Comparison of ENCODE assay signal across 10 cellular contexts in genomic region chrX:33211356-33212254, GRCh38. TPM values are rescaled to one million over a fixed set of nuclear protein-coding genes. Genes with fewer than 3 reads are reported as not detected.
A peak's percentile ranks its signal among the peaks of the same experiment; 100 is the strongest.
DNase-seq lines count a peak whose midpoint lies in the region; ATAC-seq and TF ChIP-seq lines count a peak whose summit lies in the region.
"Had no signal": no experiment of that assay in that cellular context is flagged by ENCODE, and none has a peak within 500 bp of the region (broad histone marks: within the 10 kb centered on the region; RNA-seq: fewer than 3 reads in every experiment).

Gene DMD, minus strand, starts transcription at chrX:33211549. Its CDS starts 237 bp downstream, at chrX:33211312.

- in situ Hi-C loops in GM13976 (cut with MboI; ENCODE audit: low sequenced_read_pairs, unreplicated experiment), result no loop called here

- no peaks in the 10 kb centered on the region for H3K9me3 ChIP-seq in OCI-LY1 (ENCODE audit: low read length)
- no peaks in the 10 kb centered on the region for H3K9me3 ChIP-seq in fibroblast of lung (ENCODE audit: control insufficient read depth, insufficient read depth, low read depth, low read length)

- peak within 1 kb of the TSS; percentile 35 for H3K4me3 ChIP-seq in OCI-LY1 (ENCODE audit: low read depth, low read length, poor library complexity, severe bottlenecking)
- peak within 1 kb of the TSS; percentile 39 to 78 (median 56) for H3K4me3 ChIP-seq in fibroblast of lung (replicated peaks in 1 of 4; ENCODE audit: control extremely low read depth in 1 of 4, insufficient read depth in 1 of 4, low read depth in 3 of 4, low read length in 4 of 4)
- H3K4me3 ChIP-seq: GM12878 had no signal

- peak within 1 kb of the TSS; percentile 82 for H3K27ac ChIP-seq in OCI-LY1 (ENCODE audit: low read depth, low read length, poor library complexity, severe bottlenecking)
- peak within 1 kb of the TSS; percentile 51 for H3K27ac ChIP-seq in fibroblast of lung (ENCODE audit: insufficient read depth, low read length)

- peaks cover 30% of the 10 kb centered on the region; the same call in 1 of the 2 replicates for H3K79me2 ChIP-seq in OCI-LY1 (ENCODE audit: insufficient read depth, low read length)
- H3K79me2 ChIP-seq in fibroblast of lung (ENCODE audit: control insufficient read depth, insufficient read depth, low read length), result peaks cover 5% of the 10 kb centered on the region

- peak within 1 kb of the TSS; percentile 55 for H3K4me2 ChIP-seq in OCI-LY1 (ENCODE audit: low read length)
- peak within 1 kb of the TSS; percentile 44 for H3K4me2 ChIP-seq in fibroblast of lung (ENCODE audit: extremely low read depth, insufficient read depth, low read length)

- peak; percentile 37 to 88 for DNase-seq in fibroblast of lung (ENCODE audit: low read depth in 2 of 2)
- no peak for DNase-seq in mesenteric fat pad (ENCODE audit: low spot score)
- peak; percentile 66 for DNase-seq in superior temporal gyrus (ENCODE audit: extremely low spot score)
- DNase-seq in GM13976 (ENCODE audit: low spot score), result no peak
- DNase-seq: SHP77 had no signal

- no peaks in the 10 kb centered on the region for H4K20me1 ChIP-seq in OCI-LY1 (ENCODE audit: insufficient read depth, low read length)
- no peaks in the 10 kb centered on the region for H4K20me1 ChIP-seq in fibroblast of lung (ENCODE audit: control insufficient read depth, extremely low read depth, insufficient read depth, low read length)

- H3K4me1 ChIP-seq in OCI-LY1 (ENCODE audit: insufficient read depth, low read length, severe bottlenecking), result peaks cover 76% of the 10 kb centered on the region
- no peaks in the 10 kb centered on the region for H3K4me1 ChIP-seq in fibroblast of lung (ENCODE audit: control insufficient read depth, extremely low read depth, insufficient read depth, low read length)

- H3F3A ChIP-seq in OCI-LY1 (ENCODE audit: insufficient read depth, low read length), result no peaks in the 10 kb centered on the region

- ATAC-seq in GM18502 (IDR thresholded peaks at IDR 0.05; ENCODE audit: poor library complexity, unreplicated experiment) (no peak), HG02840 (IDR thresholded peaks at IDR 0.05; ENCODE audit: low FRiP score, unreplicated experiment) (no peak), HG03439 (IDR thresholded peaks at IDR 0.05; ENCODE audit: unreplicated experiment) (no peak)
- ATAC-seq: GM12878 had no signal

- H3K36me3 ChIP-seq in OCI-LY1 (ENCODE audit: insufficient read depth, low read length), result peaks cover 20% of the 10 kb centered on the region
- H3K36me3 ChIP-seq in fibroblast of lung (ENCODE audit: control insufficient read depth, insufficient read depth, low read length), result no peaks in the 10 kb centered on the region

- H3K9me2 ChIP-seq in OCI-LY1 (ENCODE audit: low read depth, low read length), result no peaks in the 10 kb centered on the region

- H3K9ac ChIP-seq in OCI-LY1 (ENCODE audit: low read length) (peak within 1 kb of the TSS; percentile 59), fibroblast of lung (ENCODE audit: insufficient read depth, low read length) (peak within 1 kb of the TSS; percentile 23)

- no peak within 1 kb of the TSS for H2AFZ ChIP-seq in OCI-LY1 (ENCODE audit: low read length)
- no peak within 1 kb of the TSS for H2AFZ ChIP-seq in fibroblast of lung (ENCODE audit: low read length)

- H3K27me3 ChIP-seq in OCI-LY1 (ENCODE audit: insufficient read depth, low read length), result no peaks in the 10 kb centered on the region
- no peaks in the 10 kb centered on the region for H3K27me3 ChIP-seq in fibroblast of lung (ENCODE audit: control insufficient read depth, insufficient read depth, low read length)

- TF ChIP-seq CTCF in OCI-LY1 (IDR thresholded peaks at IDR 0.05; ENCODE audit: low read length) (no peak), fibroblast of lung (conservative IDR thresholded peaks at IDR 0.05 in 1 of 2, IDR thresholded peaks at IDR 0.05 in 1 of 2; ENCODE audit: low read depth in 1 of 2, low read length in 2 of 2) (peak in 1 of 2 donors; percentile 13), GM13976 (IDR thresholded peaks at IDR 0.05; ENCODE audit: borderline replicate concordance, control extremely low read depth, extremely low read depth, insufficient read depth, missing control alignments) (no peak)

RNA-seq across cellular contexts. Expression of gene DMD, which starts in this region (rescaled TPM):
- total RNA-seq in fibroblast of lung, result 4.1 and 5.1 TPM in 2 replicates
- polyA plus RNA-seq in fibroblast of lung, result 3.6 and 7.2 TPM in 2 replicates
- 3.2 and 5.0 TPM in 2 replicates for polyA plus RNA-seq in fibroblast of lung (2012)
- polyA minus RNA-seq in fibroblast of lung (ENCODE audit: low replicate concordance), result 4.1 and 5.1 TPM in 2 replicates
- 45.5 TPM for total RNA-seq in mesenteric fat pad

Comparison
In these comparisons a context has a peak if more than half of its experiments do, and no peak if none do; other contexts are left out.
1. DNase-seq: peak in fibroblast of lung (2 of 2) and superior temporal gyrus (single experiment); none in mesenteric fat pad (single experiment) and GM13976 (single experiment).